10 cellular contexts compared by ENCODE assay signal in genomic region chr22:26579331-26579886, GRCh38. TPM values are rescaled to one million over a fixed set of nuclear protein-coding genes. Genes with fewer than 3 reads are reported as not detected.
DNase-seq lines count a peak whose midpoint lies in the region; ATAC-seq, FAIRE-seq and TF ChIP-seq lines count a peak whose summit lies in the region.
"Had no signal": no experiment of that assay in that cellular context is flagged by ENCODE, and none has a peak within 500 bp of the region (broad histone marks: within the 10 kb centered on the region; RNA-seq: fewer than 3 reads in every experiment).

No MANE protein-coding gene starts in this region.

- TF ChIP-seq CTCF in right lobe of liver (IDR thresholded peaks at IDR 0.05) (no peak), HepG2 (CRISPR knock-in tag; IDR thresholded peaks at IDR 0.05) (no peak), OCI-LY3 (IDR thresholded peaks at IDR 0.05; ENCODE audit: low read depth, low read length) (no peak)

- intact Hi-C loops in right lobe of liver (cut with DNase I) (no loop called here), HepG2 (cut with micrococcal nuclease; ENCODE audit: unreplicated experiment) (no loop called here)
- intact Hi-C loops in activated naive CD4-positive, alpha-beta T cell treated with anti-CD3 and anti-CD28 coated beads for 36 hours (cut with micrococcal nuclease): loop anchor here (1.0 kb wide), 1 partner anchor 11 kb away; the partner anchor contains the start of gene TPST2

- no peak overlapping the region for H3K27ac ChIP-seq in right lobe of liver
- no peak overlapping the region for H3K27ac ChIP-seq in HepG2 (ENCODE audit: extremely low read length, insufficient read depth, low read length)
- H3K27ac ChIP-seq in OCI-LY3 (ENCODE audit: low read length): peak overlapping the region; percentile 33; the same call in 1 of the 2 replicates

- H3K36me3 Mint-ChIP-seq in activated naive CD4-positive, alpha-beta T cell treated with anti-CD3 and anti-CD28 coated beads for 36 hours (ENCODE audit: low read depth): peaks cover 4% of the 10 kb centered on the region

- DNase-seq in right lobe of liver: peak in 1 of 3 donors; percentile 29
- DNase-seq in HepG2 (ENCODE audit: low spot score): no peak
- DNase-seq in activated naive CD4-positive, alpha-beta T cell treated with anti-CD3 and anti-CD28 coated beads for 36 hours: peak; percentile 67
- peak; percentile 17 to 44 (median 22) for DNase-seq in stimulated activated CD4-positive, alpha-beta T cell treated with anti-CD3 and anti-CD28 coated beads, Interleukin-12 subunit alpha, Interleukin-12 subunit beta, amount 100 ng/mL, for 48 hours (ENCODE audit: low read depth in 2 of 3, low spot score in 1 of 3)
- no peak for DNase-seq in NCI-H2081 (lab: John Stamatoyannopoulos, UW)
- DNase-seq in SHP77 (lab: John Stamatoyannopoulos, UW): no peak

- H4K20me1 ChIP-seq in HepG2 (ENCODE audit: insufficient read depth, low read length) (0 out of 2 replicates have a peak, but pooled peaks cover 1% of the 10 kb centered on the region), OCI-LY3 (ENCODE audit: insufficient read depth, low read length) (no peaks in the 10 kb centered on the region)

- WGBS in right lobe of liver (ENCODE audit: insufficient coverage, low coverage, low lambda C conversion rate, missing lambda C conversion rate): 46% methylated on average over 7 of the region's 10 CpGs
- WGBS in HepG2 (ENCODE audit: low lambda C conversion rate): 93% methylated on average over 7 of the region's 10 CpGs

- H3K36me3 ChIP-seq in right lobe of liver (peaks cover 0 to 15% (median 8%) of the 10 kb centered on the region in 4 donors), HepG2 (replicated peaks in 1 of 2; ENCODE audit: control insufficient read depth in 1 of 2, insufficient read depth in 2 of 2, low read length in 2 of 2) (0 out of 5 replicates have a peak, but pooled peaks cover 0 to 4% of the 10 kb centered on the region in 2 experiments), OCI-LY3 (replicated peaks; ENCODE audit: low read depth, low read length) (no peaks in the 10 kb centered on the region)

- no peak overlapping the region for H3K4me2 ChIP-seq in HepG2 (ENCODE audit: low read depth, low read length)
- H3K4me2 ChIP-seq in OCI-LY3 (ENCODE audit: low read length): peak overlapping the region; percentile 77

- no TSS peak for BruUV-seq in HepG2 (replicated peaks; lab: Mats Ljungman, UMichigan)

- ATAC-seq in right lobe of liver (peak; percentile 41 to 67 (median 46)), HepG2 (no peak), GM21786 (IDR thresholded peaks at IDR 0.05; ENCODE audit: unreplicated experiment) (no peak)

- H3K4me3 ChIP-seq in right lobe of liver (no peak overlapping the region), HepG2 (replicated peaks in 1 of 3; ENCODE audit: insufficient read depth in 1 of 3, low read depth in 2 of 3, low read length in 3 of 3) (no peak overlapping the region), OCI-LY3 (ENCODE audit: low read length) (peak overlapping the region; percentile 62)

- H3K9me3 ChIP-seq in right lobe of liver (no peaks in the 10 kb centered on the region), HepG2 (ENCODE audit: low read length) (no peaks in the 10 kb centered on the region), OCI-LY3 (ENCODE audit: insufficient read depth, low read length) (no peaks in the 10 kb centered on the region)

- H3K9ac ChIP-seq in HepG2 (ENCODE audit: insufficient read depth, low read depth, low read length) (no peak overlapping the region), OCI-LY3 (ENCODE audit: low read length) (peak overlapping the region; percentile 44; the same call in 1 of the 2 replicates)

- H3K27me3 ChIP-seq in right lobe of liver: no peaks in the 10 kb centered on the region
- no peaks in the 10 kb centered on the region for H3K27me3 ChIP-seq in HepG2 (ENCODE audit: control insufficient read depth in 1 of 2, insufficient read depth in 2 of 2, low read length in 2 of 2)
- H3K27me3 ChIP-seq in OCI-LY3 (ENCODE audit: low read depth, low read length): no peaks in the 10 kb centered on the region

- peak overlapping the region; percentile 78 for H3K27ac Mint-ChIP-seq in activated naive CD4-positive, alpha-beta T cell treated with anti-CD3 and anti-CD28 coated beads for 36 hours

- H3K79me2 ChIP-seq in HepG2 (ENCODE audit: insufficient read depth, low read length) (no peaks in the 10 kb centered on the region), OCI-LY3 (ENCODE audit: low read length) (no peaks in the 10 kb centered on the region)

- H3K9me3 Mint-ChIP-seq in activated naive CD4-positive, alpha-beta T cell treated with anti-CD3 and anti-CD28 coated beads for 36 hours: no peaks in the 10 kb centered on the region

- peak overlapping the region; percentile 57 for H3K4me3 Mint-ChIP-seq in activated naive CD4-positive, alpha-beta T cell treated with anti-CD3 and anti-CD28 coated beads for 36 hours

- no peak for TF ChIP-seq POLR2A in right lobe of liver (IDR thresholded peaks at IDR 0.05)
- TF ChIP-seq POLR2A in HepG2 (IDR thresholded peaks at IDR 0.05; ENCODE audit: insufficient read depth in 1 of 2, low read depth in 2 of 2, low read length in 2 of 2): no peak

- CTCF ChIA-PET in HepG2 (lab: Yijun Ruan, JAX; ENCODE audit: low intra/inter-chr PET ratio, low total read pairs): no interaction called here
- CTCF ChIA-PET in activated naive CD4-positive, alpha-beta T cell treated with anti-CD3 and anti-CD28 coated beads for 36 hours (lab: Charles Lee): interaction anchor here (1.9 kb wide), 1 partner anchor 45 kb away, joined by 4 read pairs; no protein-coding TSS in a partner anchor

- peaks cover 38% of the 10 kb centered on the region for H3K4me1 Mint-ChIP-seq in activated naive CD4-positive, alpha-beta T cell treated with anti-CD3 and anti-CD28 coated beads for 36 hours (ENCODE audit: low read depth)

- TF ChIP-seq EP300 in HepG2 (IDR thresholded peaks at IDR 0.05; ENCODE audit: low read depth in 2 of 2, low read length in 2 of 2) (no peak), HepG2 (CRISPR knock-in tag; IDR thresholded peaks at IDR 0.05; ENCODE audit: borderline replicate concordance) (no peak)

- H3K4me1 ChIP-seq in right lobe of liver (peaks cover 0 to 9% (median under 1%) of the 10 kb centered on the region in 4 donors), HepG2 (ENCODE audit: insufficient read depth, low read length) (peaks cover under 1% of the 10 kb centered on the region; the same call in 1 of the 2 replicates), OCI-LY3 (ENCODE audit: low read length) (peaks cover 14% of the 10 kb centered on the region)

- in situ Hi-C loops in HepG2 (cut with HindIII; ENCODE audit: extremely low pct_ligation_motif_present, low pct_unique_long_range_greater_than_20kb): no loop called here

- no peak for TF ChIP-seq RAD21 in HepG2 (CRISPR knock-in tag; IDR thresholded peaks at IDR 0.05)

- POLR2A ChIA-PET in HepG2 (lab: Yijun Ruan, JAX): no interaction called here

- H2AFZ ChIP-seq in HepG2 (ENCODE audit: low read length) (no peak overlapping the region), OCI-LY3 (ENCODE audit: low read depth, low read length) (peak overlapping the region; percentile 89)

- FAIRE-seq in HepG2 (lab: Jason Lieb, UNC): no peak

- H3K27me3 Mint-ChIP-seq in activated naive CD4-positive, alpha-beta T cell treated with anti-CD3 and anti-CD28 coated beads for 36 hours (ENCODE audit: low read depth): no peaks in the 10 kb centered on the region

RNA-seq across cellular contexts. Expression of gene TPST2, which starts 10.5 kb away (rescaled TPM):
- total RNA-seq in right lobe of liver (100 to 1,000 TPM in 2 of 6 experiments, 10 to 100 TPM in 4; 53.2 to 117 (median 66.9) TPM), HepG2 (2016; rRNA removed; fragmentation: Illumina TruSeq; extraction: Trizol) (9.2 and 15.2 TPM in 2 replicates)
- 10.0 and 10.4 TPM in 2 replicates for total RNA-seq in HepG2 (2016; cell fraction: cytosol; rRNA removed; fragmentation: Illumina TruSeq; extraction: Trizol; ENCODE audit: low read depth)
- total RNA-seq in HepG2 (2016; cell fraction: insoluble cytoplasmic fraction; rRNA removed; fragmentation: Illumina TruSeq; extraction: Trizol): 7.8 and 13.5 TPM in 2 replicates
- 17.6 and 23.3 TPM in 2 replicates for total RNA-seq in HepG2 (2016; cell fraction: membrane; rRNA removed; fragmentation: Illumina TruSeq; extraction: Trizol)
- 10.0 and 10.8 TPM in 2 replicates for total RNA-seq in HepG2 (2016; cell fraction: nucleus; rRNA removed; fragmentation: Illumina TruSeq; extraction: Trizol)
- 23.8 and 29.5 TPM in 2 replicates for polyA plus RNA-seq in HepG2 (2011; rRNA removed)
- polyA plus RNA-seq in HepG2 (2011; cell fraction: cytosol; rRNA removed): 27.5 and 32.7 TPM in 2 replicates
- 21.6 and 24.3 TPM in 2 replicates for polyA plus RNA-seq in HepG2 (2011; cell fraction: nucleus; rRNA removed)
- 9.2 and 17.3 TPM in 2 replicates for polyA plus RNA-seq in HepG2 (2012)
- 13.1 and 15.0 TPM in 2 replicates for polyA plus RNA-seq in HepG2 (2016; cell fraction: cytosol; fragmentation: Illumina TruSeq; extraction: Trizol; ENCODE audit: low read depth)
- 10.0 and 11.2 TPM in 2 replicates for polyA plus RNA-seq in HepG2 (2016; cell fraction: insoluble cytoplasmic fraction; fragmentation: Illumina TruSeq; extraction: Trizol; ENCODE audit: low read depth)
- 19.3 and 21.6 TPM in 2 replicates for polyA plus RNA-seq in HepG2 (2016; cell fraction: membrane; fragmentation: Illumina TruSeq; extraction: Trizol; ENCODE audit: low read depth)
- polyA plus RNA-seq in HepG2 (2016; cell fraction: nucleus; fragmentation: Illumina TruSeq; extraction: Trizol; ENCODE audit: insufficient read depth, low read depth): 16.7 and 18.4 TPM in 2 replicates
- 13.6 and 45.9 TPM in 2 replicates for polyA minus RNA-seq in HepG2 (2011; rRNA and poly(A)+ RNA removed; ENCODE audit: low replicate concordance)
- polyA minus RNA-seq in HepG2 (2011; cell fraction: cytosol; rRNA and poly(A)+ RNA removed): 10.1 and 10.6 TPM in 2 replicates
- polyA minus RNA-seq in HepG2 (2011; cell fraction: nucleus; rRNA and poly(A)+ RNA removed): 11.7 and 12.1 TPM in 2 replicates
- 10 to 100 TPM; 21.0 to 21.9 TPM for total RNA-seq in activated naive CD4-positive, alpha-beta T cell treated with anti-CD3 and anti-CD28 coated beads for 36 hours

RNA-seq across cellular contexts. Expression of gene CRYBB1, which starts 38.4 kb away (rescaled TPM):
- total RNA-seq in right lobe of liver (under 1 TPM in 2 of 6 experiments, not detected in 4; 0.53 to 0.59 TPM), HepG2 (2016; rRNA removed; fragmentation: Illumina TruSeq; extraction: Trizol) (not detected in 2 replicates)
- not detected in 2 replicates for total RNA-seq in HepG2 (2016; cell fraction: cytosol; rRNA removed; fragmentation: Illumina TruSeq; extraction: Trizol; ENCODE audit: low read depth)
- not detected in 2 replicates for total RNA-seq in HepG2 (2016; cell fraction: insoluble cytoplasmic fraction; rRNA removed; fragmentation: Illumina TruSeq; extraction: Trizol)
- not detected in 2 replicates for total RNA-seq in HepG2 (2016; cell fraction: membrane; rRNA removed; fragmentation: Illumina TruSeq; extraction: Trizol)
- total RNA-seq in HepG2 (2016; cell fraction: nucleus; rRNA removed; fragmentation: Illumina TruSeq; extraction: Trizol): not detected in 2 replicates
- not detected in 2 replicates for polyA plus RNA-seq in HepG2 (2011; rRNA removed)
- polyA plus RNA-seq in HepG2 (2011; cell fraction: cytosol; rRNA removed): not detected in 2 replicates
- polyA plus RNA-seq in HepG2 (2011; cell fraction: nucleus; rRNA removed): not detected in 2 replicates
- not detected in 2 replicates for polyA plus RNA-seq in HepG2 (2012)
- not detected in 2 replicates for polyA plus RNA-seq in HepG2 (2016; cell fraction: cytosol; fragmentation: Illumina TruSeq; extraction: Trizol; ENCODE audit: low read depth)
- polyA plus RNA-seq in HepG2 (2016; cell fraction: insoluble cytoplasmic fraction; fragmentation: Illumina TruSeq; extraction: Trizol; ENCODE audit: low read depth): not detected in 2 replicates
- polyA plus RNA-seq in HepG2 (2016; cell fraction: membrane; fragmentation: Illumina TruSeq; extraction: Trizol; ENCODE audit: low read depth): not detected in 2 replicates
- polyA plus RNA-seq in HepG2 (2016; cell fraction: nucleus; fragmentation: Illumina TruSeq; extraction: Trizol; ENCODE audit: insufficient read depth, low read depth): not detected in 2 replicates
- not detected in 2 replicates for polyA minus RNA-seq in HepG2 (2011; rRNA and poly(A)+ RNA removed; ENCODE audit: low replicate concordance)
- polyA minus RNA-seq in HepG2 (2011; cell fraction: cytosol; rRNA and poly(A)+ RNA removed): not detected in 2 replicates
- polyA minus RNA-seq in HepG2 (2011; cell fraction: nucleus; rRNA and poly(A)+ RNA removed): not detected in 2 replicates
- total RNA-seq in activated naive CD4-positive, alpha-beta T cell treated with anti-CD3 and anti-CD28 coated beads for 36 hours: not detected
- total RNA-seq: T-helper 2 cell treated with Interferon-gamma antibody and Interleukin-4, amounts not matched to agents 100 ng/mL and 5 ng/mL, for 36 hours had no signal
- polyA plus RNA-seq: AG04450 had no signal

RNA-seq across cellular contexts. Expression of gene CRYBA4, which starts 42.4 kb away (rescaled TPM):
- total RNA-seq in right lobe of liver: not detected
- not detected in 2 replicates for total RNA-seq in HepG2 (2016; rRNA removed; fragmentation: Illumina TruSeq; extraction: Trizol)
- total RNA-seq in HepG2 (2016; cell fraction: cytosol; rRNA removed; fragmentation: Illumina TruSeq; extraction: Trizol; ENCODE audit: low read depth): not detected in 2 replicates
- total RNA-seq in HepG2 (2016; cell fraction: insoluble cytoplasmic fraction; rRNA removed; fragmentation: Illumina TruSeq; extraction: Trizol): not detected in 2 replicates
- not detected in 2 replicates for total RNA-seq in HepG2 (2016; cell fraction: membrane; rRNA removed; fragmentation: Illumina TruSeq; extraction: Trizol)
- total RNA-seq in HepG2 (2016; cell fraction: nucleus; rRNA removed; fragmentation: Illumina TruSeq; extraction: Trizol): not detected in 2 replicates
- polyA plus RNA-seq in HepG2 (2011; rRNA removed): not detected in 2 replicates
- not detected in 2 replicates for polyA plus RNA-seq in HepG2 (2011; cell fraction: cytosol; rRNA removed)
- not detected in 2 replicates for polyA plus RNA-seq in HepG2 (2011; cell fraction: nucleus; rRNA removed)
- polyA plus RNA-seq in HepG2 (2012): not detected in 2 replicates
- polyA plus RNA-seq in HepG2 (2016; cell fraction: cytosol; fragmentation: Illumina TruSeq; extraction: Trizol; ENCODE audit: low read depth): not detected in 2 replicates
- not detected in 2 replicates for polyA plus RNA-seq in HepG2 (2016; cell fraction: insoluble cytoplasmic fraction; fragmentation: Illumina TruSeq; extraction: Trizol; ENCODE audit: low read depth)
- not detected in 2 replicates for polyA plus RNA-seq in HepG2 (2016; cell fraction: membrane; fragmentation: Illumina TruSeq; extraction: Trizol; ENCODE audit: low read depth)
- not detected in 2 replicates for polyA plus RNA-seq in HepG2 (2016; cell fraction: nucleus; fragmentation: Illumina TruSeq; extraction: Trizol; ENCODE audit: insufficient read depth, low read depth)
- not detected in 2 replicates for polyA minus RNA-seq in HepG2 (2011; rRNA and poly(A)+ RNA removed; ENCODE audit: low replicate concordance)
- not detected in 2 replicates for polyA minus RNA-seq in HepG2 (2011; cell fraction: cytosol; rRNA and poly(A)+ RNA removed)
- polyA minus RNA-seq in HepG2 (2011; cell fraction: nucleus; rRNA and poly(A)+ RNA removed): not detected in 2 replicates
- not detected for total RNA-seq in activated naive CD4-positive, alpha-beta T cell treated with anti-CD3 and anti-CD28 coated beads for 36 hours
- total RNA-seq: T-helper 2 cell treated with Interferon-gamma antibody and Interleukin-4, amounts not matched to agents 100 ng/mL and 5 ng/mL, for 36 hours had no signal
- polyA plus RNA-seq: AG04450 had no signal

Comparison
In these comparisons a context has a peak if more than half of its experiments do, and no peak if none do; other contexts are left out.
1. ATAC-seq: peak in right lobe of liver (4 of 4); none in HepG2 (single experiment) and GM21786 (single experiment).
2. DNase-seq: peak in activated naive CD4-positive, alpha-beta T cell treated with anti-CD3 and anti-CD28 coated beads for 36 hours (single experiment) and stimulated activated CD4-positive, alpha-beta T cell treated with anti-CD3 and anti-CD28 coated beads, Interleukin-12 subunit alpha, Interleukin-12 subunit beta, amount 100 ng/mL, for 48 hours (3 of 3); none in HepG2 (single experiment), NCI-H2081 (0 of 2) and SHP77 (0 of 2).